In the genomic region with DNA sequence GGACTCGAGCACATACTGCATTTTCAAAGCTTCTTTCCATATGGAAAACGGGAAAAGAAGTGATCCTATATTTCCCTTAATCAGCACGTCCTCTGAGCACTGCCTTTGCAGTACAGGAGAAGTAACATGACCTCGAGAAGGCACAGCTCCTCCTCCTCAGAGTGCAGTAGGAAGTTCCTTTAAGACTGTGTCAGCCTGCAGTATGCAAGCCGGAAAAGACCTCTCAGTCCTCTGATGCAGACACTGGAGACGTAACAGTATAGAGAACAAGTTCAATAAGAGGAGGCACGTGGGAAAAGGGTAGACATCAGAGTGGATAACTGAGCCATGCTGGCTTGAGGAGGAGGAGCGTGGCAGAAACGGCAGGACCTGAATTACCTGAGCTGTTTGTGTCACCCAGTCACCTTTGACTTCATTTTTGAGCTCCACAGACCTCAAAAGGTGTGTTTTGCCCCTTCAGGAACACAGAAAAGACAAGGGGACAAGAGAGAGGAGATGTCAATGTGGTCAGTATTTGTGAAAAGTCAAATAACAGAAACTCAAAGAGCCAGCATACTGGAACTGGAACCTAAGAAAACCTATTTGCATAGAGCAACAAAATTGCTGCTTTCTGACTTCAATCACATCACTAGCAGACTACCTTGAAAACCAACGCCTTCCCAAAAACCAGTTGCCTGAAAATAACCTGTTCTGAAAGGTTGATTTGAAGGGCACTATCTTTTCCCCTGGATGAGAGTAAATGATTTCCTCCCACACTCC, we compare ENCODE assay signal across 8 cellular contexts. TPM values are rescaled to one million over a fixed set of nuclear protein-coding genes. Genes with fewer than 3 reads are reported as not detected.
DNase-seq lines count a peak whose midpoint lies in the region; ATAC-seq and TF ChIP-seq lines count a peak whose summit lies in the region.

No MANE protein-coding gene starts in this region.

- ATAC-seq in GM18499 (IDR thresholded peaks at IDR 0.05; ENCODE audit: insufficient read depth, unreplicated experiment): peak; percentile 39
- ATAC-seq in activated T-cell treated with anti-CD3 and anti-CD28 coated beads, Interleukin-2, amount 50 U/mL, for 72 hours (replicated peaks in 1 of 2): peak; percentile 86 to 94

- H3K4me3 ChIP-seq in HEK293 (ENCODE audit: low read depth, low read length) (no peak overlapping the region), fibroblast of villous mesenchyme (ENCODE audit: low read depth, low read length) (no peak overlapping the region), tibial artery (no peak overlapping the region)

- H3K36me3 Mint-ChIP-seq in activated T-cell treated with anti-CD3 and anti-CD28 coated beads, Interleukin-2, amount 50 U/mL, for 72 hours (ENCODE audit: insufficient read depth in 2 of 2): peaks cover 5 to 6% of the 10 kb centered on the region in 2 donors

- POLR2A ChIA-PET in HEK293 (lab: Yijun Ruan, JAX): interaction anchor here (2.1 kb wide), 1 partner anchor 21 kb away, joined by 5 read pairs; a partner anchor contains a TSS

- H3K4me1 Mint-ChIP-seq in activated T-cell treated with anti-CD3 and anti-CD28 coated beads, Interleukin-2, amount 50 U/mL, for 72 hours (ENCODE audit: low read depth): peaks cover 83% of the 10 kb centered on the region

- H3K9me3 ChIP-seq in HEK293 (ENCODE audit: control insufficient read depth, insufficient read depth, low read depth, low read length) (no peaks in the 10 kb centered on the region), tibial artery (no peaks in the 10 kb centered on the region)

- no peaks in the 10 kb centered on the region for H3K9me3 Mint-ChIP-seq in activated T-cell treated with anti-CD3 and anti-CD28 coated beads, Interleukin-2, amount 50 U/mL, for 72 hours

- no peaks in the 10 kb centered on the region for H3K4me1 ChIP-seq in HEK293 (ENCODE audit: control insufficient read depth, insufficient read depth, low read length)
- H3K4me1 ChIP-seq in tibial artery: peaks cover 0 to 84% (median 59%) of the 10 kb centered on the region in 4 donors

- CTCF ChIA-PET in HEK293 (lab: Yijun Ruan, JAX): interaction anchor here (1.3 kb wide), 1 partner anchor 9 kb away, joined by 4 read pairs; no protein-coding TSS in a partner anchor

- H3K36me3 ChIP-seq in HEK293 (ENCODE audit: control insufficient read depth in 2 of 2, insufficient read depth in 1 of 2, low read length in 2 of 2): no peaks in the 10 kb centered on the region
- H3K36me3 ChIP-seq in tibial artery: no peaks in the 10 kb centered on the region

- no peaks in the 10 kb centered on the region for H3K27me3 ChIP-seq in tibial artery

- H3K27ac Mint-ChIP-seq in activated T-cell treated with anti-CD3 and anti-CD28 coated beads, Interleukin-2, amount 50 U/mL, for 72 hours: peak overlapping the region; percentile 61

- peak overlapping the region; percentile 49 to 61 for H3K4me3 Mint-ChIP-seq in activated T-cell treated with anti-CD3 and anti-CD28 coated beads, Interleukin-2, amount 50 U/mL, for 72 hours

- H3K27me3 Mint-ChIP-seq in activated T-cell treated with anti-CD3 and anti-CD28 coated beads, Interleukin-2, amount 50 U/mL, for 72 hours (ENCODE audit: low read depth): no peaks in the 10 kb centered on the region

- TF ChIP-seq CTCF in HEK293 (tag by site-specific recombination; IDR thresholded peaks at IDR 0.05) (no peak), fibroblast of villous mesenchyme (IDR thresholded peaks at IDR 0.05; ENCODE audit: insufficient read depth, low read depth, low read length) (no peak), tibial artery (IDR thresholded peaks at IDR 0.05) (no peak)

- intact Hi-C loops in tibial artery (cut with DNase I; ENCODE audit: low total_unique reads): no loop called here

- DNase-seq in M059J (ENCODE audit: low read depth): peak; percentile 66
- peak; percentile 22 to 32 for DNase-seq in activated T-cell treated with anti-CD3 and anti-CD28 coated beads, Interleukin-2, amount 50 U/mL, for 72 hours
- DNase-seq in fibroblast of villous mesenchyme (ENCODE audit: low read depth): peak; percentile 83
- peak; percentile 60 for DNase-seq in pulmonary artery endothelial cell (ENCODE audit: low read depth, low spot score)
- no peak for DNase-seq in T1000 (lab: John Stamatoyannopoulos, UW)
- DNase-seq in tibial artery: no peak

- no peak overlapping the region for H3K27ac ChIP-seq in HEK293 (ENCODE audit: extremely low read depth, low read depth, low read length)
- peak overlapping the region in 1 of 2 donors; percentile 9 for H3K27ac ChIP-seq in tibial artery

TF ChIP-seq in HEK293, 187 proteins besides CTCF, POLR2A, EP300 and RAD21:
- peak; percentile 74 for TF ChIP-seq ZBTB17 (tag by site-specific recombination; IDR thresholded peaks at IDR 0.05)
- no peak for TF ChIP-seq ZNF223 (tag by site-specific recombination; IDR thresholded peaks at IDR 0.05)

RNA-seq across cellular contexts. Expression of a gene that starts 20.8 kb away (rescaled TPM):
- 40.1 and 40.6 TPM in 2 replicates for total RNA-seq in M059J (2014; rRNA removed; shearing (Covaris generic))
- 10 to 100 TPM; 70.3 TPM for total RNA-seq in activated T-cell treated with anti-CD3 and anti-CD28 coated beads, Interleukin-2, amount 50 U/mL, for 72 hours
- total RNA-seq in fibroblast of villous mesenchyme (17.4 and 42.3 TPM in 2 replicates), pulmonary artery endothelial cell (20.5 and 36.3 TPM in 2 replicates)

Comparison
In these comparisons a context has a peak if more than half of its experiments do, and no peak if none do; other contexts are left out.
1. DNase-seq: peak in M059J (single experiment), activated T-cell treated with anti-CD3 and anti-CD28 coated beads, Interleukin-2, amount 50 U/mL, for 72 hours (2 of 2), fibroblast of villous mesenchyme (single experiment) and pulmonary artery endothelial cell (single experiment); none in T1000 (single experiment) and tibial artery (0 of 2).